Comparison of ENCODE assay signal across 9 cellular contexts in the genomic region with DNA sequence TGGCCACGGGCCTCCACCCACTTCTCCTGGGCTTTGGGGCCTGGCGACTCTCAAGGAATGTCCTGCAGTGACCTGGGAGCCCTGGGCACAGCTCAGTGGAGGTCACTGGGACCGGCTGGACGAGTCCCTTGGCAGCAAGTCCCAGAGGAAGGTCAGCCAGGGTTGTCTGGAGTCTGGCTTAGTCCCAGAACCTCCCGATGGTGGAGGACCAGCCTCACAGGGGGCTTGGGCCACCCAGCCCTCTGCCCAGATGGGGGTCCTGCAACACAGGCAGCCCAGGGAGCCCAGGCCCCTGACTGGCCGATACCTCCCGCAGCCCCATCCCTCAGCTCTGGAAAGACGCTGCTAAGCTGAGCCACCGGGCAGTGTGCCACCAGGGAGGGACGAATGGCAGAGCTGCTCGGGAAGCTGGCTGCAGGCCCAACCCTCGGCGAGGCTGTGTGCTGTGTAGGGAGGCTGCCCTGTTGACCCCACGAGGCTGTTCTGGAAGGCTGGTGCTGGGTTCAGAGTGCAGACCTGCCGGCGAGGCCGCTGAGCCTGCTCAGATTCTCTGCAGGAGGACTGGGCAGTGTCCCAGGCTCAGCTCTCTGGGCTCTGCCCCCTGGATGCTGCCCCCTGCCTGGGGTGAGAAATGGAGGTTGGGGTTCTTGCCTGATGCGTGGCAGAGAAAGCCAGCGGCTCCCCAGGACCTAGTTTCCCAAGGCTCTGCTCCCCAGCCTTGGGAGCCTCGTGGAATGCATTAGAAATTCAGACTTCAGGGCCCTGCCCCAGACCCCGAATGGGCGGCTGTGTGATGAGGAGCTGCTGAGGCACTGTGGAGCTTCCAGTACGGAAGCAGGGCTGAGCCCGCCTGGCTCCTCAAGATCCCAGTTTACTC.
DNase-seq lines count a peak whose midpoint lies in the region; ATAC-seq and TF ChIP-seq lines count a peak whose summit lies in the region.
"Had no signal": no experiment of that assay in that cellular context is flagged by ENCODE, and none has a peak within 500 bp of the region (broad histone marks: within the 10 kb centered on the region; RNA-seq: fewer than 3 reads in every experiment).

No MANE protein-coding gene starts in this region.

- no peaks in the 10 kb centered on the region for H3K36me3 Mint-ChIP-seq in MCF 10A (ENCODE audit: insufficient read depth, unreplicated experiment)

- dilution Hi-C loops in mammary epithelial cell (cut with HindIII; ENCODE audit: low sequenced_read_pairs): no loop called here

- H3K4me1 Mint-ChIP-seq in MCF 10A (ENCODE audit: insufficient read depth, unreplicated experiment): no peaks in the 10 kb centered on the region

- CTCF ChIA-PET in MCF 10A (lab: Yijun Ruan, JAX): no interaction called here
- CTCF ChIA-PET in mammary epithelial cell (lab: Charles Lee; ENCODE audit: low non-redundant PET): no interaction called here

- TF ChIP-seq EP300 in suprapubic skin (IDR thresholded peaks at IDR 0.05): no peak

- H3K27me3 Mint-ChIP-seq in MCF 10A (ENCODE audit: insufficient read depth, unreplicated experiment): peaks cover 62% of the 10 kb centered on the region

- H3K27ac ChIP-seq in mammary epithelial cell (ENCODE audit: insufficient read depth, low read depth, low read length) (no peak overlapping the region), liver (ENCODE audit: low read depth in 1 of 2, low read length in 2 of 2) (peak overlapping the region; percentile 20 to 56), aorta (ENCODE audit: low read depth in 1 of 2, low read length in 2 of 2) (no peak overlapping the region), suprapubic skin (no peak overlapping the region)

- H3K27me3 ChIP-seq in mammary epithelial cell (ENCODE audit: insufficient read depth, low read length) (no peaks in the 10 kb centered on the region), liver (ENCODE audit: control insufficient read depth in 4 of 4, insufficient read depth in 4 of 4, low read length in 3 of 4) (no peaks in the 10 kb centered on the region), aorta (ENCODE audit: control insufficient read depth in 1 of 2, insufficient read depth in 2 of 2, low read length in 1 of 2) (no peaks in the 10 kb centered on the region), suprapubic skin (peaks cover 60% of the 10 kb centered on the region)

- H3K79me2 ChIP-seq in mammary epithelial cell (ENCODE audit: insufficient read depth, low read length): no peaks in the 10 kb centered on the region

- POLR2A ChIA-PET in MCF 10A (lab: Yijun Ruan, JAX): no interaction called here

- DNase-seq in MCF 10A (ENCODE audit: unreplicated experiment): peak; percentile 42
- no peak for DNase-seq in mammary epithelial cell
- peak; percentile 69 for DNase-seq in cortex of kidney (lab: John Stamatoyannopoulos, UW)
- peak; percentile 88 to 95 for DNase-seq in aorta
- DNase-seq in suprapubic skin (ENCODE audit: low spot score in 2 of 2): no peak
- DNase-seq in NCI-H1417 (lab: John Stamatoyannopoulos, UW): no peak
- DNase-seq: glutamatergic neuron had no signal

- TF ChIP-seq POLR2A in suprapubic skin (IDR thresholded peaks at IDR 0.05): no peak

- H3K36me3 ChIP-seq in mammary epithelial cell (ENCODE audit: insufficient read depth, low read length): no peaks in the 10 kb centered on the region
- no peaks in the 10 kb centered on the region for H3K36me3 ChIP-seq in liver (ENCODE audit: control insufficient read depth in 4 of 4, insufficient read depth in 3 of 4, low read depth in 1 of 4, low read length in 3 of 4)
- no peaks in the 10 kb centered on the region for H3K36me3 ChIP-seq in aorta (ENCODE audit: control insufficient read depth in 1 of 2, insufficient read depth in 2 of 2, low read length in 1 of 2)
- no peaks in the 10 kb centered on the region for H3K36me3 ChIP-seq in suprapubic skin

- in situ Hi-C loops in mammary epithelial cell (cut with MboI; ENCODE audit: low sequenced_read_pairs in 2 of 2): no loop called here

- peak in 1 of 2 donors; percentile 51 for TF ChIP-seq RAD21 in liver (IDR thresholded peaks at IDR 0.05)

- H3K4me1 ChIP-seq in mammary epithelial cell (ENCODE audit: insufficient read depth, low read length): no peaks in the 10 kb centered on the region
- peaks cover 10 to 49% (median 37%) of the 10 kb centered on the region in 4 donors for H3K4me1 ChIP-seq in liver (ENCODE audit: control insufficient read depth in 4 of 4, insufficient read depth in 4 of 4, low read length in 3 of 4)
- H3K4me1 ChIP-seq in aorta (ENCODE audit: control insufficient read depth in 1 of 2, insufficient read depth in 2 of 2, low read length in 2 of 2): no peaks in the 10 kb centered on the region
- peaks cover 13% of the 10 kb centered on the region for H3K4me1 ChIP-seq in suprapubic skin

- H2AFZ ChIP-seq in mammary epithelial cell (ENCODE audit: low read depth, low read length): no peak overlapping the region

- no peak overlapping the region for H3K4me3 Mint-ChIP-seq in MCF 10A (ENCODE audit: unreplicated experiment)

- H3K4me3 ChIP-seq in mammary epithelial cell (replicated peaks in 1 of 3; ENCODE audit: insufficient read depth in 1 of 3, low read depth in 2 of 3, low read length in 3 of 3): no peak overlapping the region
- no peak overlapping the region for H3K4me3 ChIP-seq in liver (ENCODE audit: low read depth in 1 of 3, low read length in 3 of 3)
- no peak overlapping the region for H3K4me3 ChIP-seq in aorta (ENCODE audit: low read length in 2 of 2)
- H3K4me3 ChIP-seq in suprapubic skin: no peak overlapping the region

- intact Hi-C loops in MCF 10A (cut with micrococcal nuclease): no loop called here
- intact Hi-C loops in mammary epithelial cell (cut with micrococcal nuclease): no loop called here
- intact Hi-C loops in aorta (cut with DNase I): no loop called here

- no peak overlapping the region for H3K27ac Mint-ChIP-seq in MCF 10A (ENCODE audit: low read depth, unreplicated experiment)

- H3K9me3 ChIP-seq in mammary epithelial cell (replicated peaks; ENCODE audit: insufficient read depth, low read length) (no peaks in the 10 kb centered on the region), liver (ENCODE audit: control insufficient read depth in 4 of 4, low read length in 3 of 4) (no peaks in the 10 kb centered on the region), aorta (ENCODE audit: control insufficient read depth, low read length) (no peaks in the 10 kb centered on the region), suprapubic skin (no peaks in the 10 kb centered on the region)

- TF ChIP-seq CTCF in MCF 10A (IDR thresholded peaks at IDR 0.05; ENCODE audit: unreplicated experiment) (no peak), mammary epithelial cell (conservative IDR thresholded peaks at IDR 0.05 in 1 of 2, IDR thresholded peaks at IDR 0.05 in 1 of 2; ENCODE audit: extremely low read depth in 1 of 2, insufficient read depth in 1 of 2, low read depth in 1 of 2, low read length in 2 of 2) (no peak), liver (IDR thresholded peaks at IDR 0.05; ENCODE audit: low read depth, low read length, missing input control) (no peak), suprapubic skin (IDR thresholded peaks at IDR 0.05) (no peak)

- H3K9ac ChIP-seq in mammary epithelial cell (ENCODE audit: insufficient read depth, low read length) (no peak overlapping the region), liver (ENCODE audit: low read depth in 1 of 2, low read length in 2 of 2) (no peak overlapping the region)

- no peaks in the 10 kb centered on the region for H3K9me3 Mint-ChIP-seq in MCF 10A (ENCODE audit: unreplicated experiment)

- peak; percentile 82 for ATAC-seq in aorta (ENCODE audit: low FRiP score)
- no peak for ATAC-seq in GM21381 (IDR thresholded peaks at IDR 0.05; ENCODE audit: unreplicated experiment)

- H3K4me2 ChIP-seq in mammary epithelial cell (ENCODE audit: insufficient read depth, low read depth, low read length): no peak overlapping the region

- H4K20me1 ChIP-seq in mammary epithelial cell (ENCODE audit: insufficient read depth, low read length): no peaks in the 10 kb centered on the region

- 40% methylated on average over 16 of the region's 24 CpGs for WGBS in mammary epithelial cell (ENCODE audit: low coverage, missing lambda C conversion rate)
- 26% methylated on average over 24 of the region's 24 CpGs for WGBS in liver
- WGBS in aorta, 2 donors: 26 to 30% methylated on average over 24 of the region's 24 CpGs
- 50% methylated on average over 2 of the region's 24 CpGs for WGBS in suprapubic skin

- BruUV-seq in MCF 10A (replicated peaks; lab: Mats Ljungman, UMichigan) (no TSS peak), mammary epithelial cell (replicated peaks; lab: Mats Ljungman, UMichigan) (no TSS peak)

TF ChIP-seq in liver, 16 proteins besides CTCF, POLR2A, EP300 and RAD21 (continues in another document):
- peak; percentile 93 to 98 for TF ChIP-seq RXRA (IDR thresholded peaks at IDR 0.05)
- TF ChIP-seq GABPA (IDR thresholded peaks at IDR 0.05 in 1 of 2, conservative IDR thresholded peaks at IDR 0.05 in 1 of 2): no peak
- peak in 1 of 2 donors; percentile 51 for TF ChIP-seq EGR1 (IDR thresholded peaks at IDR 0.05; ENCODE audit: low read depth in 2 of 2)
- TF ChIP-seq HNF4A (conservative IDR thresholded peaks at IDR 0.05): peak; percentile 91 to 94
- TF ChIP-seq, protein P1, sequence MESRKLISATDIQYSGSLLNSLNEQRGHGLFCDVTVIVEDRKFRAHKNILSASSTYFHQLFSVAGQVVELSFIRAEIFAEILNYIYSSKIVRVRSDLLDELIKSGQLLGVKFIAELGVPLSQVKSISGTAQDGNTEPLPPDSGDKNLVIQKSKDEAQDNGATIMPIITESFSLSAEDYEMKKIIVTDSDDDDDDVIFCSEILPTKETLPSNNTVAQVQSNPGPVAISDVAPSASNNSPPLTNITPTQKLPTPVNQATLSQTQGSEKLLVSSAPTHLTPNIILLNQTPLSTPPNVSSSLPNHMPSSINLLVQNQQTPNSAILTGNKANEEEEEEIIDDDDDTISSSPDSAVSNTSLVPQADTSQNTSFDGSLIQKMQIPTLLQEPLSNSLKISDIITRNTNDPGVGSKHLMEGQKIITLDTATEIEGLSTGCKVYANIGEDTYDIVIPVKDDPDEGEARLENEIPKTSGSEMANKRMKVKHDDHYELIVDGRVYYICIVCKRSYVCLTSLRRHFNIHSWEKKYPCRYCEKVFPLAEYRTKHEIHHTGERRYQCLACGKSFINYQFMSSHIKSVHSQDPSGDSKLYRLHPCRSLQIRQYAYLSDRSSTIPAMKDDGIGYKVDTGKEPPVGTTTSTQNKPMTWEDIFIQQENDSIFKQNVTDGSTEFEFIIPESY (IDR thresholded peaks at IDR 0.05): no peak
- TF ChIP-seq, protein P2, sequence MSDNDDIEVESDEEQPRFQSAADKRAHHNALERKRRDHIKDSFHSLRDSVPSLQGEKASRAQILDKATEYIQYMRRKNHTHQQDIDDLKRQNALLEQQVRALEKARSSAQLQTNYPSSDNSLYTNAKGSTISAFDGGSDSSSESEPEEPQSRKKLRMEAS (IDR thresholded peaks at IDR 0.05): no peak
- TF ChIP-seq TAF1 (conservative IDR thresholded peaks at IDR 0.05): no peak
- TF ChIP-seq JUND (IDR thresholded peaks at IDR 0.05): no peak
- no peak for TF ChIP-seq FOXA2 (IDR thresholded peaks at IDR 0.05)
- TF ChIP-seq, protein P3, sequence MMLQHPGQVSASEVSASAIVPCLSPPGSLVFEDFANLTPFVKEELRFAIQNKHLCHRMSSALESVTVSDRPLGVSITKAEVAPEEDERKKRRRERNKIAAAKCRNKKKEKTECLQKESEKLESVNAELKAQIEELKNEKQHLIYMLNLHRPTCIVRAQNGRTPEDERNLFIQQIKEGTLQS (IDR thresholded peaks at IDR 0.05): no peak

Comparison
In these comparisons a context has a peak if more than half of its experiments do, and no peak if none do; other contexts are left out.
1. DNase-seq: peak in MCF 10A (single experiment), cortex of kidney (single experiment) and aorta (2 of 2); none in mammary epithelial cell (single experiment), suprapubic skin (0 of 2) and NCI-H1417 (0 of 3).
2. H3K27ac ChIP-seq: peak in liver (2 of 2); none in mammary epithelial cell (single experiment), aorta (0 of 2) and suprapubic skin (single experiment).